Comparison of ENCODE assay signal across 18 cellular contexts in genomic region chr11:121412000-121412587, GRCh38. TPM values are rescaled to one million over a fixed set of nuclear protein-coding genes. Genes with fewer than 3 reads are reported as not detected.
A peak's percentile ranks its signal among the peaks of the same experiment; 100 is the strongest.
DNase-seq lines count a peak whose midpoint lies in the region; ATAC-seq and TF ChIP-seq lines count a peak whose summit lies in the region.
"Had no signal": no experiment of that assay in that cellular context is flagged by ENCODE, and none has a peak within 500 bp of the region (broad histone marks: within the 10 kb centered on the region; RNA-seq: fewer than 3 reads in every experiment).

No MANE protein-coding gene starts in this region.

- intact Hi-C loops in CD4-positive, alpha-beta T cell (cut with DNase I, micrococcal nuclease), result no loop called here
- intact Hi-C loops in right lobe of liver (cut with DNase I), result no loop called here

- TF ChIP-seq POLR2A in right lobe of liver (IDR thresholded peaks at IDR 0.05), result no peak

- no peaks in the 10 kb centered on the region for H3K36me3 Mint-ChIP-seq in CD4-positive, alpha-beta T cell (ENCODE audit: low read depth)
- H3K36me3 Mint-ChIP-seq in central memory CD8-positive, alpha-beta T cell (ENCODE audit: insufficient read depth), result no peaks in the 10 kb centered on the region
- no peaks in the 10 kb centered on the region for H3K36me3 Mint-ChIP-seq in activated naive CD8-positive, alpha-beta T cell treated with anti-CD3 and anti-CD28 coated beads, Interleukin-2, amount 50 U/mL, for 24 hours (ENCODE audit: low read depth)

- H3K27ac Mint-ChIP-seq in CD4-positive, alpha-beta T cell, result peak overlapping the region; percentile 1
- H3K27ac Mint-ChIP-seq in central memory CD8-positive, alpha-beta T cell (ENCODE audit: low read depth), result peak overlapping the region; percentile 2
- no peak overlapping the region for H3K27ac Mint-ChIP-seq in activated naive CD8-positive, alpha-beta T cell treated with anti-CD3 and anti-CD28 coated beads, Interleukin-2, amount 50 U/mL, for 24 hours

- H3K4me3 ChIP-seq in MG63 (no peak overlapping the region), right lobe of liver (no peak overlapping the region)
- H3K4me3 ChIP-seq: SJCRH30 had no signal

- H3K27me3 Mint-ChIP-seq in CD4-positive, alpha-beta T cell, result no peaks in the 10 kb centered on the region
- H3K27me3 Mint-ChIP-seq in central memory CD8-positive, alpha-beta T cell, result no peaks in the 10 kb centered on the region
- H3K27me3 Mint-ChIP-seq in activated naive CD8-positive, alpha-beta T cell treated with anti-CD3 and anti-CD28 coated beads, Interleukin-2, amount 50 U/mL, for 24 hours, result no peaks in the 10 kb centered on the region

- H3K36me3 ChIP-seq in MG63 (no peaks in the 10 kb centered on the region), right lobe of liver (no peaks in the 10 kb centered on the region)
- H3K36me3 ChIP-seq: SJCRH30 had no signal

- H3K4me1 Mint-ChIP-seq in CD4-positive, alpha-beta T cell (ENCODE audit: low read depth), result peaks cover 31% of the 10 kb centered on the region
- peaks cover 14% of the 10 kb centered on the region for H3K4me1 Mint-ChIP-seq in central memory CD8-positive, alpha-beta T cell
- H3K4me1 Mint-ChIP-seq in activated naive CD8-positive, alpha-beta T cell treated with anti-CD3 and anti-CD28 coated beads, Interleukin-2, amount 50 U/mL, for 24 hours, result peaks cover 36% of the 10 kb centered on the region

- no peak overlapping the region for H3K4me3 Mint-ChIP-seq in CD4-positive, alpha-beta T cell
- no peak overlapping the region for H3K4me3 Mint-ChIP-seq in central memory CD8-positive, alpha-beta T cell
- no peak overlapping the region for H3K4me3 Mint-ChIP-seq in activated naive CD8-positive, alpha-beta T cell treated with anti-CD3 and anti-CD28 coated beads, Interleukin-2, amount 50 U/mL, for 24 hours

- H3K27ac ChIP-seq in CD4-positive, alpha-beta T cell (ENCODE audit: low read depth, low read length), result no peak overlapping the region
- H3K27ac ChIP-seq in right lobe of liver, result no peak overlapping the region
- H3K27ac ChIP-seq: C4-2B, RWPE1, SJCRH30 had no signal

- POLR2A ChIA-PET in CD4-positive, alpha-beta T cell (lab: Charles Lee), result no interaction called here

- no peaks in the 10 kb centered on the region for H3K9me3 Mint-ChIP-seq in CD4-positive, alpha-beta T cell
- H3K9me3 Mint-ChIP-seq in central memory CD8-positive, alpha-beta T cell, result no peaks in the 10 kb centered on the region
- no peaks in the 10 kb centered on the region for H3K9me3 Mint-ChIP-seq in activated naive CD8-positive, alpha-beta T cell treated with anti-CD3 and anti-CD28 coated beads, Interleukin-2, amount 50 U/mL, for 24 hours

- no peaks in the 10 kb centered on the region for H3K9me3 ChIP-seq in CD4-positive, alpha-beta T cell (ENCODE audit: control insufficient read depth, low read length)
- no peaks in the 10 kb centered on the region for H3K9me3 ChIP-seq in MG63
- no peaks in the 10 kb centered on the region for H3K9me3 ChIP-seq in right lobe of liver
- H3K9me3 ChIP-seq: SJCRH30 had no signal

- peaks cover 0 to 17% (median 6%) of the 10 kb centered on the region in 4 donors for H3K4me1 ChIP-seq in right lobe of liver

- CTCF ChIA-PET in CD4-positive, alpha-beta T cell (lab: Charles Lee), result no interaction called here

- DNase-seq in CD4-positive, alpha-beta T cell, result no peak
- DNase-seq in MG63 (peak; percentile 4), right lobe of liver (peak in 1 of 3 donors; percentile 34), activated gamma-delta T cell (lab: John Stamatoyannopoulos, UW) (no peak)
- no peak for DNase-seq in central memory CD8-positive, alpha-beta T cell (ENCODE audit: low spot score in 2 of 2)
- DNase-seq in activated naive CD8-positive, alpha-beta T cell treated with anti-CD3 and anti-CD28 coated beads, Interleukin-2, amount 50 U/mL, for 24 hours, result no peak
- DNase-seq: HCEC 1CT, IMR-90, Karpas-422, MV-4-11, NCI-H146, NCI-H2081, NCI-H748 treated with DMSO at 0.1 percent for 48 hours, PC-3, SJCRH30 had no signal

- 61% methylated on average over 3 of the region's 4 CpGs for WGBS in right lobe of liver (ENCODE audit: insufficient coverage, low coverage, low lambda C conversion rate, missing lambda C conversion rate)

- no peak for ATAC-seq in CD4-positive, alpha-beta T cell (ENCODE audit: poor library complexity)
- ATAC-seq in central memory CD8-positive, alpha-beta T cell (replicated peaks; ENCODE audit: extremely low read depth, poor library complexity, severe bottlenecking), result no peak
- ATAC-seq in right lobe of liver (peak; percentile 74 to 86 (median 82)), GM19395 (IDR thresholded peaks at IDR 0.05; ENCODE audit: unreplicated experiment) (no peak)
- ATAC-seq in activated naive CD8-positive, alpha-beta T cell treated with anti-CD3 and anti-CD28 coated beads, Interleukin-2, amount 50 U/mL, for 24 hours, result no peak
- ATAC-seq: PC-3 had no signal

- no peaks in the 10 kb centered on the region for H3K27me3 ChIP-seq in CD4-positive, alpha-beta T cell (ENCODE audit: control insufficient read depth, insufficient read depth, low read length)
- H3K27me3 ChIP-seq in MG63, result no peaks in the 10 kb centered on the region
- no peaks in the 10 kb centered on the region for H3K27me3 ChIP-seq in right lobe of liver
- H3K27me3 ChIP-seq: SJCRH30 had no signal

- no peak for TF ChIP-seq CTCF in CD4-positive, alpha-beta T cell (IDR thresholded peaks at IDR 0.05)
- no peak for TF ChIP-seq CTCF in right lobe of liver (IDR thresholded peaks at IDR 0.05)

RNA-seq across cellular contexts. Expression of gene SORL1, which starts 40.0 kb away (rescaled TPM):
- 100 to 1,000 TPM; 235 to 241 TPM for total RNA-seq in CD4-positive, alpha-beta T cell
- total RNA-seq in MG63 (2014; rRNA removed; shearing (Covaris generic); ENCODE audit: low replicate concordance), result 0.59 and 0.69 TPM in 2 replicates
- 100 to 1,000 TPM in 2 of 6 experiments, 10 to 100 TPM in 4; 45.2 to 137 (median 73.8) TPM for total RNA-seq in right lobe of liver

Comparison
In these comparisons a context has a peak if more than half of its experiments do, and no peak if none do; other contexts are left out.
1. ATAC-seq: peak in right lobe of liver (4 of 4); none in CD4-positive, alpha-beta T cell (single experiment), central memory CD8-positive, alpha-beta T cell (single experiment), activated naive CD8-positive, alpha-beta T cell treated with anti-CD3 and anti-CD28 coated beads, Interleukin-2, amount 50 U/mL, for 24 hours (single experiment) and GM19395 (single experiment).
2. RNA of gene SORL1, which starts 40.0 kb away (total RNA-seq): 235 to 241 TPM in CD4-positive, alpha-beta T cell and 45.2 to 137 TPM in right lobe of liver; 0.59 to 0.69 TPM in MG63; every median in the first group is over 10 times any median in the second.